In genomic region chr10:58796242-58796641, GRCh38 we compare ENCODE assay signal across 1 cellular context.
TF ChIP-seq lines count a peak whose summit lies in the region.

No MANE protein-coding gene starts in this region.

TF ChIP-seq in HepG2, 621 proteins besides CTCF, POLR2A, EP300 and RAD21:
- TF ChIP-seq, protein P1, sequence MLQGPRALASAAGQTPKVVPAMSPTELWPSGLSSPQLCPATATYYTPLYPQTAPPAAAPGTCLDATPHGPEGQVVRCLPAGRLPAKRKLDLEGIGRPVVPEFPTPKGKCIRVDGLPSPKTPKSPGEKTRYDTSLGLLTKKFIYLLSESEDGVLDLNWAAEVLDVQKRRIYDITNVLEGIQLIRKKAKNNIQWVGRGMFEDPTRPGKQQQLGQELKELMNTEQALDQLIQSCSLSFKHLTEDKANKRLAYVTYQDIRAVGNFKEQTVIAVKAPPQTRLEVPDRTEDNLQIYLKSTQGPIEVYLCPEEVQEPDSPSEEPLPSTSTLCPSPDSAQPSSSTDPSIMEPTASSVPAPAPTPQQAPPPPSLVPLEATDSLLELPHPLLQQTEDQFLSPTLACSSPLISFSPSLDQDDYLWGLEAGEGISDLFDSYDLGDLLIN (CRISPR knock-in tag; IDR thresholded peaks at IDR 0.05; ENCODE audit: borderline replicate concordance): no peak
- TF ChIP-seq RFX1 (IDR thresholded peaks at IDR 0.05): peak; percentile 22; the same call in 1 of the 2 replicates
